20 cellular contexts compared by ENCODE assay signal in genomic region chr5:5066276-5067186, GRCh38.
DNase-seq lines count a peak whose midpoint lies in the region; ATAC-seq, FAIRE-seq and TF ChIP-seq lines count a peak whose summit lies in the region.
"Had no signal": no experiment of that assay in that cellular context is flagged by ENCODE, and none has a peak within 500 bp of the region (broad histone marks: within the 10 kb centered on the region; RNA-seq: fewer than 3 reads in every experiment).

No MANE protein-coding gene starts in this region.

- WGBS in H1 (ENCODE audit: extremely low coverage in 1 of 2, insufficient coverage in 1 of 2, insufficient read length in 1 of 2, insufficient replicate concordance in 2 of 2, low coverage in 1 of 2, low lambda C conversion rate in 2 of 2, missing lambda C conversion rate in 1 of 2), 2 experiments, result 86% methylated on average over 6 of the region's 6 CpGs; no CpG with 5 or more reads in 1 of the 2 experiments

- TF ChIP-seq RAD21 in H1 (IDR thresholded peaks at IDR 0.05 in 1 of 2, conservative IDR thresholded peaks at IDR 0.05 in 1 of 2; ENCODE audit: low read depth in 2 of 2, low read length in 2 of 2), result no peak

- H3K36me3 ChIP-seq in H1 (ENCODE audit: control insufficient read depth in 2 of 4, insufficient read depth in 4 of 4, low read length in 3 of 4) (no peaks in the 10 kb centered on the region), left lung (no peaks in the 10 kb centered on the region)

- no peak overlapping the region for H3K4me2 ChIP-seq in H1 (ENCODE audit: insufficient read depth in 1 of 2, low read depth in 2 of 2, low read length in 2 of 2)

- CTCF ChIA-PET in H1 (lab: Charles Lee; ENCODE audit: partially characterized antibody), result interaction anchor here (1.0 to 2.6 kb wide), 2 partner anchors 36 to 187 kb away, joined by 3 to 7 read pairs; no protein-coding TSS in a partner anchor

- no peak overlapping the region for H2AK5ac ChIP-seq in H1 (ENCODE audit: low read depth, low read length)

- H3K4me1 ChIP-seq in H1 (replicated peaks in 1 of 4; ENCODE audit: control insufficient read depth in 3 of 4, insufficient read depth in 4 of 4, low read length in 3 of 4) (peaks cover 0 to 4% (median 0%) of the 10 kb centered on the region in 4 experiments; a peak in 1 of 7 replicates), left lung (no peaks in the 10 kb centered on the region)
- H3K4me1 ChIP-seq: parathyroid adenoma had no signal

- no peaks in the 10 kb centered on the region for H4K20me1 ChIP-seq in H1 (replicated peaks in 1 of 2; ENCODE audit: control insufficient read depth in 1 of 2, insufficient read depth in 2 of 2, low read length in 2 of 2)

- no peak overlapping the region for H3K56ac ChIP-seq in H1 (replicated peaks; ENCODE audit: insufficient read length, low read depth, low read length)

- no peak overlapping the region for H2BK120ac ChIP-seq in H1 (replicated peaks; ENCODE audit: low read depth, low read length)

- ATAC-seq in HG03103 (IDR thresholded peaks at IDR 0.05; ENCODE audit: low read depth, unreplicated experiment), result peak; percentile 43
- ATAC-seq in HG02763 (IDR thresholded peaks at IDR 0.05; ENCODE audit: unreplicated experiment), result no peak
- no peak for ATAC-seq in HG03108 (IDR thresholded peaks at IDR 0.05; ENCODE audit: unreplicated experiment)
- ATAC-seq in left lung, result no peak
- ATAC-seq: activated T-cell treated with anti-CD3 and anti-CD28 coated beads, Interleukin-2, amount 50 U/mL, for 4 hours; mucosa of descending colon had no signal

- H3K79me2 ChIP-seq in H1 (ENCODE audit: control insufficient read depth in 1 of 2, insufficient read depth in 2 of 2, low read length in 2 of 2), result no peaks in the 10 kb centered on the region
- H3K79me2 ChIP-seq: parathyroid adenoma had no signal

- H3K27ac ChIP-seq in H1 (ENCODE audit: low read depth, low read length) (no peak overlapping the region), left lung (no peak overlapping the region)
- H3K27ac ChIP-seq: 22Rv1, parathyroid adenoma had no signal

- H3K18ac ChIP-seq in H1 (ENCODE audit: extremely low read depth, low read length), result no peak overlapping the region

- peak; percentile 4 for DNase-seq in NCI-H1105 treated with DMSO at 0.1 percent for 48 hours (lab: John Stamatoyannopoulos, UW)
- DNase-seq in NCI-H1105 (lab: John Stamatoyannopoulos, UW), result no peak
- no peak for DNase-seq in H1 (ENCODE audit: low read depth in 1 of 2, low spot score in 2 of 2)
- DNase-seq in urothelium cell line (ENCODE audit: low spot score), result peak; percentile 76
- DNase-seq in left lung, result no peak
- DNase-seq: activated CD4-positive, alpha-beta T cell treated with anti-CD3 and anti-CD28 coated beads for 4 hours; activated T-cell treated with anti-CD3 and anti-CD28 coated beads, Interleukin-2, amount 50 U/mL, for 4 hours; cortex of kidney; H7; IMR-90; mucosa of descending colon; NCI-H1436 treated with DMSO at 0.1 percent for 48 hours; NCI-H510A treated with DMSO at 0.1 percent for 48 hours; stimulated activated CD4-positive, alpha-beta T cell treated with anti-CD3 and anti-CD28 coated beads, Interleukin-12 subunit alpha, Interleukin-12 subunit beta, amount 100 ng/mL, for 4 hours; T-helper 2 cell had no signal

- no peak for TF ChIP-seq EP300 in H1 (IDR thresholded peaks at IDR 0.05; ENCODE audit: borderline replicate concordance in 1 of 2, low read depth in 2 of 2, low read length in 2 of 2)

- H3K23me2 ChIP-seq in H1 (ENCODE audit: low read depth, low read length), result no peaks in the 10 kb centered on the region; the same call in 1 of the 2 replicates

- peak overlapping the region; percentile 71; the same call in 1 of the 2 replicates for H2BK12ac ChIP-seq in H1 (ENCODE audit: low read depth, low read length)

- H2AFZ ChIP-seq in H1 (ENCODE audit: low read length), result peak overlapping the region; percentile 23; the same call in 1 of the 2 replicates
- H2AFZ ChIP-seq: parathyroid adenoma had no signal

- H3K27me3 ChIP-seq in H1 (replicated peaks in 1 of 4; ENCODE audit: control insufficient read depth in 3 of 4, extremely low read depth in 1 of 4, insufficient read depth in 3 of 4, low read length in 3 of 4) (no peaks in the 10 kb centered on the region), left lung (no peaks in the 10 kb centered on the region)

- H3K9ac ChIP-seq in H1 (replicated peaks in 1 of 4; ENCODE audit: extremely low read depth in 1 of 4, low read depth in 3 of 4, low read length in 3 of 4), result no peak overlapping the region
- H3K9ac ChIP-seq: parathyroid adenoma had no signal

- H4K5ac ChIP-seq in H1 (ENCODE audit: insufficient read length, low read depth, low read length), result no peak overlapping the region

- H3K4me3 ChIP-seq in H1 (ENCODE audit: extremely low read depth in 1 of 4, insufficient read depth in 2 of 4, low read depth in 3 of 4, low read length in 4 of 4) (no peak overlapping the region), left lung (no peak overlapping the region)
- H3K4me3 ChIP-seq: mucosa of descending colon had no signal

- no peak overlapping the region for H3K4ac ChIP-seq in H1 (replicated peaks; ENCODE audit: insufficient read length, low read depth, low read length)

- TF ChIP-seq POLR2A in H1 (IDR thresholded peaks at IDR 0.05; ENCODE audit: control extremely low read depth in 1 of 2, low read depth in 2 of 2, low read length in 2 of 2), result no peak

- no peak overlapping the region for H3K23ac ChIP-seq in H1 (ENCODE audit: insufficient read length)

- POLR2A ChIA-PET in H1 (lab: Charles Lee; ENCODE audit: partially characterized antibody), result no interaction called here

- no peak overlapping the region for H2BK15ac ChIP-seq in H1 (ENCODE audit: low read length)

- H2BK5ac ChIP-seq in H1 (ENCODE audit: low read depth, low read length), result peak overlapping the region; percentile 32; the same call in 1 of the 2 replicates

- intact Hi-C loops in left lung (cut with DNase I), result no loop called here

- no peaks in the 10 kb centered on the region for H3K79me1 ChIP-seq in H1 (ENCODE audit: low read depth, low read length)

- H2BK20ac ChIP-seq in H1 (ENCODE audit: low read length), result no peak overlapping the region

- H3K14ac ChIP-seq in H1 (ENCODE audit: insufficient read length), result no peak overlapping the region

- H4K91ac ChIP-seq in H1 (replicated peaks; ENCODE audit: insufficient read length, low read length), result no peak overlapping the region

- H4K8ac ChIP-seq in H1 (ENCODE audit: extremely low read depth, insufficient read depth, low read length), result no peak overlapping the region

- H3K9me3 ChIP-seq in H1 (ENCODE audit: insufficient read depth in 2 of 2, low read depth in 1 of 2, low read length in 1 of 2) (0 out of 4 replicates have a peak, but pooled peaks cover 0 to 3% of the 10 kb centered on the region in 2 experiments), left lung (no peaks in the 10 kb centered on the region)
- H3K9me3 ChIP-seq: mucosa of descending colon had no signal

- TF ChIP-seq CTCF in H1 (IDR thresholded peaks at IDR 0.05; ENCODE audit: control extremely low read depth in 1 of 3, insufficient read depth in 1 of 3, low read depth in 1 of 3, low read length in 3 of 3) (no peak), left lung (IDR thresholded peaks at IDR 0.05) (no peak)

- no peak for FAIRE-seq in H1 (lab: Jason Lieb, UNC)
- no peak for FAIRE-seq in urothelium cell line (lab: Jason Lieb, UNC)

TF ChIP-seq in H1, 55 proteins besides CTCF, POLR2A, EP300 and RAD21:
- TF ChIP-seq POU5F1 (IDR thresholded peaks at IDR 0.05; ENCODE audit: low read depth, low read length) (no peak), CTBP2 (IDR thresholded peaks at IDR 0.05; ENCODE audit: borderline replicate concordance, insufficient read depth, insufficient read length, low read length) (no peak), JUN (IDR thresholded peaks at IDR 0.05; ENCODE audit: low read depth, low read length) (no peak), TBP (IDR thresholded peaks at IDR 0.05; ENCODE audit: low read depth, low read length) (no peak), NRF1 (IDR thresholded peaks at IDR 0.05; ENCODE audit: low read depth, low read length) (no peak), JUND (IDR thresholded peaks at IDR 0.05; ENCODE audit: low read length) (no peak), CREB1 (IDR thresholded peaks at IDR 0.05) (no peak), HDAC2 (IDR thresholded peaks at IDR 0.05; ENCODE audit: borderline replicate concordance in 1 of 2, low read depth in 2 of 2, low read length in 2 of 2) (no peak), TAF1 (IDR thresholded peaks at IDR 0.05; ENCODE audit: low read depth, low read length) (no peak), GABPA (IDR thresholded peaks at IDR 0.05; ENCODE audit: borderline replicate concordance, insufficient read depth, low read length) (no peak), USF2 (IDR thresholded peaks at IDR 0.05; ENCODE audit: low read length) (no peak), CHD1 (IDR thresholded peaks at IDR 0.05; ENCODE audit: low read depth, low read length) (no peak), SIN3A (conservative IDR thresholded peaks at IDR 0.05 in 1 of 2, IDR thresholded peaks at IDR 0.05 in 1 of 2; ENCODE audit: low read depth in 1 of 2, low read length in 2 of 2) (no peak), EGR1 (IDR thresholded peaks at IDR 0.05; ENCODE audit: borderline replicate concordance, low read depth, low read length) (no peak), SAP30 (IDR thresholded peaks at IDR 0.05; ENCODE audit: insufficient read depth, insufficient replicate concordance, low read length) (no peak), KDM5A (IDR thresholded peaks at IDR 0.05; ENCODE audit: low read length) (no peak), NANOG (IDR thresholded peaks at IDR 0.05; ENCODE audit: insufficient read depth, low read depth, low read length, poor library complexity, severe bottlenecking) (no peak), TEAD4 (IDR thresholded peaks at IDR 0.05; ENCODE audit: low read depth, low read length) (no peak), YY1 (IDR thresholded peaks at IDR 0.05; ENCODE audit: low read depth, low read length) (no peak)
TF ChIP-seq in H1: peak in this region for 0.

Comparison
In these comparisons a context has a peak if more than half of its experiments do, and no peak if none do; other contexts are left out.
1. DNase-seq: peak in NCI-H1105 treated with DMSO at 0.1 percent for 48 hours (single experiment) and urothelium cell line (single experiment); none in NCI-H1105 (single experiment), H1 (0 of 2) and left lung (0 of 2).